ENCODE assay signal across 14 cellular contexts in genomic region chr18:59148192-59148591, GRCh38. TPM values are rescaled to one million over a fixed set of nuclear protein-coding genes. Genes with fewer than 3 reads are reported as not detected.
DNase-seq lines count a peak whose midpoint lies in the region; ATAC-seq and TF ChIP-seq lines count a peak whose summit lies in the region.
"Had no signal": no experiment of that assay in that cellular context is flagged by ENCODE, and none has a peak within 500 bp of the region (broad histone marks: within the 10 kb centered on the region; RNA-seq: fewer than 3 reads in every experiment).

No MANE protein-coding gene starts in this region.

- CTCF ChIA-PET in activated naive CD4-positive, alpha-beta T cell treated with anti-CD3 and anti-CD28 coated beads, Interleukin-2, amount 10 ng/mL, durations not matched to agents 7 days and 5 days (lab: Charles Lee) = no interaction called here
- CTCF ChIA-PET in Caco-2 (lab: Charles Lee) = no interaction called here

- intact Hi-C loops in upper lobe of right lung (cut with DNase I) = no loop called here
- intact Hi-C loops in Caco-2 (cut with micrococcal nuclease; ENCODE audit: unreplicated experiment) = no loop called here

- peaks cover 20% of the 10 kb centered on the region for H3K36me3 ChIP-seq in upper lobe of right lung
- H3K36me3 ChIP-seq in Caco-2 (ENCODE audit: control insufficient read depth, insufficient read depth, low read length) = no peaks in the 10 kb centered on the region

- H3K4me3 Mint-ChIP-seq in activated naive CD4-positive, alpha-beta T cell treated with anti-CD3 and anti-CD28 coated beads, Interleukin-2, amount 10 ng/mL, durations not matched to agents 7 days and 5 days = no peak overlapping the region
- H3K4me3 Mint-ChIP-seq in Caco-2 (ENCODE audit: unreplicated experiment) = no peak overlapping the region

- no peak overlapping the region for H3K4me3 ChIP-seq in upper lobe of right lung
- H3K4me3 ChIP-seq in Caco-2 (ENCODE audit: low read depth, low read length) = no peak overlapping the region
- H3K4me3 ChIP-seq: left lung, upper lobe of left lung had no signal

- POLR2A ChIA-PET in Caco-2 (lab: Charles Lee) = no interaction called here

- no peak overlapping the region for H3K27ac ChIP-seq in upper lobe of right lung
- H3K27ac ChIP-seq: left lung, upper lobe of left lung had no signal

- peak overlapping the region; percentile 7 to 81 for H3K27ac Mint-ChIP-seq in activated naive CD4-positive, alpha-beta T cell treated with anti-CD3 and anti-CD28 coated beads, Interleukin-2, amount 50 U/mL, for 72 hours
- no peak overlapping the region for H3K27ac Mint-ChIP-seq in activated naive CD4-positive, alpha-beta T cell treated with anti-CD3 and anti-CD28 coated beads, Interleukin-2, amount 10 ng/mL, durations not matched to agents 7 days and 5 days
- H3K27ac Mint-ChIP-seq in Caco-2 (ENCODE audit: unreplicated experiment) = no peak overlapping the region

- no peaks in the 10 kb centered on the region for H3K4me1 ChIP-seq in upper lobe of right lung
- no peaks in the 10 kb centered on the region for H3K4me1 ChIP-seq in Caco-2
- H3K4me1 ChIP-seq: left lung had no signal

- H3K27me3 ChIP-seq in upper lobe of right lung (no peaks in the 10 kb centered on the region), Caco-2 (replicated peaks; ENCODE audit: control insufficient read depth, insufficient read depth, low read length) (no peaks in the 10 kb centered on the region)
- H3K27me3 ChIP-seq: left lung, upper lobe of left lung had no signal

- peaks cover 35% of the 10 kb centered on the region for H3K4me1 Mint-ChIP-seq in activated naive CD4-positive, alpha-beta T cell treated with anti-CD3 and anti-CD28 coated beads, Interleukin-2, amount 10 ng/mL, durations not matched to agents 7 days and 5 days
- no peaks in the 10 kb centered on the region for H3K4me1 Mint-ChIP-seq in Caco-2 (ENCODE audit: low read depth, unreplicated experiment)

- peaks cover 2% of the 10 kb centered on the region in 2 donors for H3K36me3 Mint-ChIP-seq in activated naive CD4-positive, alpha-beta T cell treated with anti-CD3 and anti-CD28 coated beads, Interleukin-2, amount 50 U/mL, for 72 hours
- peaks cover 17% of the 10 kb centered on the region for H3K36me3 Mint-ChIP-seq in activated naive CD4-positive, alpha-beta T cell treated with anti-CD3 and anti-CD28 coated beads, Interleukin-2, amount 10 ng/mL, durations not matched to agents 7 days and 5 days
- peaks cover 2% of the 10 kb centered on the region for H3K36me3 Mint-ChIP-seq in Caco-2 (ENCODE audit: insufficient read depth, unreplicated experiment)

- no peaks in the 10 kb centered on the region for H3K27me3 Mint-ChIP-seq in activated naive CD4-positive, alpha-beta T cell treated with anti-CD3 and anti-CD28 coated beads, Interleukin-2, amount 10 ng/mL, durations not matched to agents 7 days and 5 days
- H3K27me3 Mint-ChIP-seq in Caco-2 (ENCODE audit: insufficient read depth, unreplicated experiment) = no peaks in the 10 kb centered on the region

- no peaks in the 10 kb centered on the region for H3K9me3 ChIP-seq in upper lobe of right lung
- H3K9me3 ChIP-seq in Caco-2 = no peaks in the 10 kb centered on the region
- H3K9me3 ChIP-seq: left lung, upper lobe of left lung had no signal

- ATAC-seq in activated naive CD4-positive, alpha-beta T cell treated with anti-CD3 and anti-CD28 coated beads, Interleukin-2, amount 50 U/mL, for 72 hours = no peak
- ATAC-seq in upper lobe of right lung (peak; percentile 13), GM21447 (IDR thresholded peaks at IDR 0.05; ENCODE audit: unreplicated experiment) (no peak), GM18870 (IDR thresholded peaks at IDR 0.05; ENCODE audit: unreplicated experiment) (no peak)
- ATAC-seq: left lung had no signal

- H3K9me3 Mint-ChIP-seq in activated naive CD4-positive, alpha-beta T cell treated with anti-CD3 and anti-CD28 coated beads, Interleukin-2, amount 50 U/mL, for 72 hours = no peaks in the 10 kb centered on the region
- no peaks in the 10 kb centered on the region for H3K9me3 Mint-ChIP-seq in activated naive CD4-positive, alpha-beta T cell treated with anti-CD3 and anti-CD28 coated beads, Interleukin-2, amount 10 ng/mL, durations not matched to agents 7 days and 5 days
- H3K9me3 Mint-ChIP-seq in Caco-2 (ENCODE audit: unreplicated experiment) = no peaks in the 10 kb centered on the region

- no peak for DNase-seq in activated naive CD4-positive, alpha-beta T cell treated with anti-CD3 and anti-CD28 coated beads, Interleukin-2, amount 50 U/mL, for 72 hours (ENCODE audit: low spot score in 2 of 2)
- DNase-seq in activated naive CD4-positive, alpha-beta T cell treated with anti-CD3 and anti-CD28 coated beads, Interleukin-2, amount 10 ng/mL, durations not matched to agents 7 days and 5 days = no peak
- DNase-seq in NCI-H2171 (lab: John Stamatoyannopoulos, UW) (peak; percentile 39), SHP77 treated with DMSO at 0.1 percent for 48 hours (lab: John Stamatoyannopoulos, UW) (peak; percentile 42), upper lobe of right lung (no peak), Caco-2 (no peak)
- DNase-seq: effector memory CD4-positive, alpha-beta T cell; left lung; NCI-H524; small intestine; T-helper 1 cell had no signal

- BruUV-seq in Caco-2 (replicated peaks; lab: Mats Ljungman, UMichigan) = no TSS peak

- no peak for TF ChIP-seq CTCF in upper lobe of right lung (IDR thresholded peaks at IDR 0.05)
- no peak for TF ChIP-seq CTCF in Caco-2 (IDR thresholded peaks at IDR 0.05; ENCODE audit: insufficient read depth in 1 of 2, low read depth in 1 of 2, low read length in 1 of 2, severe bottlenecking in 1 of 2, unreplicated experiment in 1 of 2)

RNA-seq across cellular contexts. Expression of gene SEC11C, which starts 8.5 kb away (rescaled TPM):
- total RNA-seq in activated naive CD4-positive, alpha-beta T cell treated with anti-CD3 and anti-CD28 coated beads, Interleukin-2, amount 50 U/mL, for 72 hours = 10 to 100 TPM; 33.8 to 52.9 TPM
- total RNA-seq in upper lobe of right lung (66.8 TPM), Caco-2 (2022) (32.3 and 36.1 TPM in 2 replicates)

Comparison
In these comparisons a context has a peak if more than half of its experiments do, and no peak if none do; other contexts are left out.
1. H3K27ac Mint-ChIP-seq: peak in activated naive CD4-positive, alpha-beta T cell treated with anti-CD3 and anti-CD28 coated beads, Interleukin-2, amount 50 U/mL, for 72 hours (2 of 2); none in activated naive CD4-positive, alpha-beta T cell treated with anti-CD3 and anti-CD28 coated beads, Interleukin-2, amount 10 ng/mL, durations not matched to agents 7 days and 5 days (single experiment) and Caco-2 (single experiment).
2. DNase-seq: peak in NCI-H2171 (single experiment) and SHP77 treated with DMSO at 0.1 percent for 48 hours (single experiment); none in activated naive CD4-positive, alpha-beta T cell treated with anti-CD3 and anti-CD28 coated beads, Interleukin-2, amount 50 U/mL, for 72 hours (0 of 2), activated naive CD4-positive, alpha-beta T cell treated with anti-CD3 and anti-CD28 coated beads, Interleukin-2, amount 10 ng/mL, durations not matched to agents 7 days and 5 days (single experiment), upper lobe of right lung (single experiment) and Caco-2 (0 of 2).